Comparison of ENCODE assay signal across 2 cellular contexts in the genomic region with DNA sequence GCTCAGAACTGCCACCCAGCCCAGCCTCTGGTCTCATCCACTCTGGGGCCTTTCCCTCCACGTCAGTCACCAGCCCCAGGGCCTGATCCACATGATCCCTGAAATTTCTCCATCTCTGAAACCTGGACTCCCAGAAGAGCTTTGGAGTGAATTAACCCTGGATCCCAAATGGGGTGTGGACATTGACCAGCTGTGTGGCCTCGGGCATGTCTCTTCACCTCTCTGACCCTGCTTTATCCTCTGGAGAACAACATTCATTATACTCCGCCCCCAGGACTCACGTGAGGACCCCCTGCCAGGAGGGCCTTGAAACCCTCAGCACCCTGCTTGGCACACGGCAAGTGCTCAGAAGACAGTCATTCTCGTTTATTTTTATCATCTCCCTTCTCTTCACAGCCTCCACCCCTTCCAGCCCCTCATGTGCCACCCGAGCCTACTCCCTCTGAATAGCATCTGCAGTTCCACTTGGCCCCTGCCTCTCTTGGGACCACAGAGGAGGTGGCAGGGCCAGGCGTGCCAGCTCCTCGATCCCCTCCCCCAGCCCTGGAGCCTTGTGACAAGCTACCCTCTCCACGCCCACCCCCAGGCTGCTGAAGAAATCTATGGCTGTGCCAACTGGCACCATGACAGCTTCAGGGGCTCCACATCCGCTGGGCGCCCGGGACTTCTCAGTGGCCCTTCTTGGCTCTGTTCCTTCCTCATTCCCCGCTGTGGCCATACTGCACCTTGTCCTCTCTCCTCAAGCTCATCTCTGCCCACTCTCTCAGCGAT.
TF ChIP-seq lines count a peak whose summit lies in the region.

No MANE protein-coding gene starts in this region.

TF ChIP-seq in HEK293, 187 proteins besides CTCF, POLR2A, EP300 and RAD21:
- peak; percentile 87 for TF ChIP-seq PRDM4 (tag by site-specific recombination; IDR thresholded peaks at IDR 0.05)
- no peak for TF ChIP-seq ZNF157 (tag by site-specific recombination; IDR thresholded peaks at IDR 0.05)

TF ChIP-seq in SK-N-SH, 30 proteins besides CTCF, POLR2A, EP300 and RAD21:
- TF ChIP-seq SIN3A (IDR thresholded peaks at IDR 0.05; ENCODE audit: borderline replicate concordance, low read depth, low read length), result no peak
- no peak for TF ChIP-seq FOSL2 (IDR thresholded peaks at IDR 0.05; ENCODE audit: borderline replicate concordance, low read depth)
- TF ChIP-seq, protein P1, sequence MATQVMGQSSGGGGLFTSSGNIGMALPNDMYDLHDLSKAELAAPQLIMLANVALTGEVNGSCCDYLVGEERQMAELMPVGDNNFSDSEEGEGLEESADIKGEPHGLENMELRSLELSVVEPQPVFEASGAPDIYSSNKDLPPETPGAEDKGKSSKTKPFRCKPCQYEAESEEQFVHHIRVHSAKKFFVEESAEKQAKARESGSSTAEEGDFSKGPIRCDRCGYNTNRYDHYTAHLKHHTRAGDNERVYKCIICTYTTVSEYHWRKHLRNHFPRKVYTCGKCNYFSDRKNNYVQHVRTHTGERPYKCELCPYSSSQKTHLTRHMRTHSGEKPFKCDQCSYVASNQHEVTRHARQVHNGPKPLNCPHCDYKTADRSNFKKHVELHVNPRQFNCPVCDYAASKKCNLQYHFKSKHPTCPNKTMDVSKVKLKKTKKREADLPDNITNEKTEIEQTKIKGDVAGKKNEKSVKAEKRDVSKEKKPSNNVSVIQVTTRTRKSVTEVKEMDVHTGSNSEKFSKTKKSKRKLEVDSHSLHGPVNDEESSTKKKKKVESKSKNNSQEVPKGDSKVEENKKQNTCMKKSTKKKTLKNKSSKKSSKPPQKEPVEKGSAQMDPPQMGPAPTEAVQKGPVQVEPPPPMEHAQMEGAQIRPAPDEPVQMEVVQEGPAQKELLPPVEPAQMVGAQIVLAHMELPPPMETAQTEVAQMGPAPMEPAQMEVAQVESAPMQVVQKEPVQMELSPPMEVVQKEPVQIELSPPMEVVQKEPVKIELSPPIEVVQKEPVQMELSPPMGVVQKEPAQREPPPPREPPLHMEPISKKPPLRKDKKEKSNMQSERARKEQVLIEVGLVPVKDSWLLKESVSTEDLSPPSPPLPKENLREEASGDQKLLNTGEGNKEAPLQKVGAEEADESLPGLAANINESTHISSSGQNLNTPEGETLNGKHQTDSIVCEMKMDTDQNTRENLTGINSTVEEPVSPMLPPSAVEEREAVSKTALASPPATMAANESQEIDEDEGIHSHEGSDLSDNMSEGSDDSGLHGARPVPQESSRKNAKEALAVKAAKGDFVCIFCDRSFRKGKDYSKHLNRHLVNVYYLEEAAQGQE (IDR thresholded peaks at IDR 0.05; ENCODE audit: low read depth, low read length), result no peak
- TF ChIP-seq POLR2AphosphoS5 (IDR thresholded peaks at IDR 0.05; ENCODE audit: low read depth, low read length), result no peak
- no peak for TF ChIP-seq NFIC (IDR thresholded peaks at IDR 0.05; ENCODE audit: borderline replicate concordance)
- TF ChIP-seq TAF1 (IDR thresholded peaks at IDR 0.05; ENCODE audit: borderline replicate concordance, low read depth, low read length), result no peak
- TF ChIP-seq MAX (IDR thresholded peaks at IDR 0.05; ENCODE audit: low read depth), result no peak
